ENCODE assay signal across 11 cellular contexts in genomic region chr11:3826721-3827120, GRCh38. TPM values are rescaled to one million over a fixed set of nuclear protein-coding genes. Genes with fewer than 3 reads are reported as not detected.
DNase-seq lines count a peak whose midpoint lies in the region; ATAC-seq lines count a peak whose summit lies in the region.
"Had no signal": no experiment of that assay in that cellular context is flagged by ENCODE, and none has a peak within 500 bp of the region (broad histone marks: within the 10 kb centered on the region; RNA-seq: fewer than 3 reads in every experiment).

No MANE protein-coding gene starts in this region.

- H3K4me3 ChIP-seq in H7 (ENCODE audit: insufficient read depth, low read depth, low read length) (no peak overlapping the region), iPS-18a (ENCODE audit: low read length) (peak overlapping the region; percentile 7)

- DNase-seq in H7 (peak; percentile 86), posterior cingulate gyrus (peak in 8 of 10 donors; percentile 63 to 97 (median 76)), HT-29 (ENCODE audit: low spot score) (no peak), mesenteric fat pad (ENCODE audit: low spot score) (no peak)
- DNase-seq in activated CD4-positive, CD25-positive, alpha-beta regulatory T cell (lab: John Stamatoyannopoulos, UW), result no peak
- DNase-seq: amniotic stem cell, Calu3, dermis blood vessel endothelial cell had no signal

- no peak for ATAC-seq in activated T-helper 17 cell treated with anti-CD3 and anti-CD28 coated beads, Interleukin-2, amount 50 U/mL, for 72 hours (replicated peaks)
- ATAC-seq: Right ventricle myocardium inferior had no signal

- H3K4me1 Mint-ChIP-seq in activated T-helper 17 cell treated with anti-CD3 and anti-CD28 coated beads, Interleukin-2, amount 50 U/mL, for 72 hours, result peaks cover 33% of the 10 kb centered on the region

- peaks cover 25% of the 10 kb centered on the region for H3K4me1 ChIP-seq in iPS-18a (ENCODE audit: control insufficient read depth, low read depth, low read length)

- no peak overlapping the region for H3K4me3 Mint-ChIP-seq in activated T-helper 17 cell treated with anti-CD3 and anti-CD28 coated beads, Interleukin-2, amount 50 U/mL, for 72 hours

- no peak overlapping the region for H3K9ac ChIP-seq in iPS-18a (ENCODE audit: low read length)

- no peaks in the 10 kb centered on the region for H3K9me3 ChIP-seq in iPS-18a (ENCODE audit: control insufficient read depth, low read depth, low read length)

- intact Hi-C loops in posterior cingulate gyrus (cut with DNase I), result no loop called here

- no peaks in the 10 kb centered on the region for H3K9me3 Mint-ChIP-seq in activated T-helper 17 cell treated with anti-CD3 and anti-CD28 coated beads, Interleukin-2, amount 50 U/mL, for 72 hours

- H3K36me3 ChIP-seq in H7 (replicated peaks; ENCODE audit: control insufficient read depth, insufficient read depth, low read length), result peaks cover 10% of the 10 kb centered on the region
- peaks cover 6% of the 10 kb centered on the region for H3K36me3 ChIP-seq in iPS-18a (ENCODE audit: control insufficient read depth, low read depth, low read length)

- H3K27me3 Mint-ChIP-seq in activated T-helper 17 cell treated with anti-CD3 and anti-CD28 coated beads, Interleukin-2, amount 50 U/mL, for 72 hours, result no peaks in the 10 kb centered on the region

- H3K27me3 ChIP-seq in H7 (ENCODE audit: control insufficient read depth, insufficient read depth, low read length) (no peaks in the 10 kb centered on the region), iPS-18a (ENCODE audit: control insufficient read depth, insufficient read depth, low read length) (no peaks in the 10 kb centered on the region)

- H3K27ac ChIP-seq in iPS-18a (ENCODE audit: low read length), result no peak overlapping the region

- H3K36me3 Mint-ChIP-seq in activated T-helper 17 cell treated with anti-CD3 and anti-CD28 coated beads, Interleukin-2, amount 50 U/mL, for 72 hours (ENCODE audit: low read depth), result peaks cover 75% of the 10 kb centered on the region

- peak overlapping the region; percentile 68 for H3K27ac Mint-ChIP-seq in activated T-helper 17 cell treated with anti-CD3 and anti-CD28 coated beads, Interleukin-2, amount 50 U/mL, for 72 hours

RNA-seq across cellular contexts. Expression of gene RHOG, which starts 14.0 kb away (rescaled TPM):
- 14.9 and 20.2 TPM in 2 replicates for total RNA-seq in H7 (2014; rRNA removed; shearing (Covaris generic))
- total RNA-seq in activated T-helper 17 cell treated with anti-CD3 and anti-CD28 coated beads, Interleukin-2, amount 50 U/mL, for 72 hours, result 100 to 1,000 TPM; 151 to 154 TPM
- 53.4 and 58.9 TPM in 2 replicates for total RNA-seq in HT-29 (2014; rRNA removed; shearing (Covaris generic))
- total RNA-seq in mesenteric fat pad, result 83.3 TPM

RNA-seq across cellular contexts. Expression of gene PGAP2, which starts 18.4 kb away (rescaled TPM):
- 17.3 and 21.0 TPM in 2 replicates for total RNA-seq in H7 (2014; rRNA removed; shearing (Covaris generic))
- total RNA-seq in activated T-helper 17 cell treated with anti-CD3 and anti-CD28 coated beads, Interleukin-2, amount 50 U/mL, for 72 hours, result 10 to 100 TPM; 25.6 to 31.8 TPM
- 40.9 and 41.3 TPM in 2 replicates for total RNA-seq in HT-29 (2014; rRNA removed; shearing (Covaris generic))
- 8.3 TPM for total RNA-seq in mesenteric fat pad

RNA-seq across cellular contexts. Expression of gene STIM1, which starts 28.7 kb away (rescaled TPM):
- total RNA-seq in H7 (2014; rRNA removed; shearing (Covaris generic)), result 20.8 and 23.6 TPM in 2 replicates
- 10 to 100 TPM; 68.8 to 82.7 TPM for total RNA-seq in activated T-helper 17 cell treated with anti-CD3 and anti-CD28 coated beads, Interleukin-2, amount 50 U/mL, for 72 hours
- 28.3 and 29.4 TPM in 2 replicates for total RNA-seq in HT-29 (2014; rRNA removed; shearing (Covaris generic))
- 125 TPM for total RNA-seq in mesenteric fat pad

RNA-seq across cellular contexts. Expression of gene NUP98, which starts 29.4 kb away (rescaled TPM):
- 126 and 132 TPM in 2 replicates for total RNA-seq in H7 (2014; rRNA removed; shearing (Covaris generic))
- 100 to 1,000 TPM; 126 to 149 TPM for total RNA-seq in activated T-helper 17 cell treated with anti-CD3 and anti-CD28 coated beads, Interleukin-2, amount 50 U/mL, for 72 hours
- 151 and 165 TPM in 2 replicates for total RNA-seq in HT-29 (2014; rRNA removed; shearing (Covaris generic))
- total RNA-seq in mesenteric fat pad, result 78.7 TPM

Comparison
In these comparisons a context has a peak if more than half of its experiments do, and no peak if none do; other contexts are left out.
1. DNase-seq: peak in H7 (single experiment) and posterior cingulate gyrus (8 of 10); none in activated CD4-positive, CD25-positive, alpha-beta regulatory T cell (0 of 4), HT-29 (single experiment) and mesenteric fat pad (single experiment).